28 cellular contexts compared by ENCODE assay signal in the genomic region with DNA sequence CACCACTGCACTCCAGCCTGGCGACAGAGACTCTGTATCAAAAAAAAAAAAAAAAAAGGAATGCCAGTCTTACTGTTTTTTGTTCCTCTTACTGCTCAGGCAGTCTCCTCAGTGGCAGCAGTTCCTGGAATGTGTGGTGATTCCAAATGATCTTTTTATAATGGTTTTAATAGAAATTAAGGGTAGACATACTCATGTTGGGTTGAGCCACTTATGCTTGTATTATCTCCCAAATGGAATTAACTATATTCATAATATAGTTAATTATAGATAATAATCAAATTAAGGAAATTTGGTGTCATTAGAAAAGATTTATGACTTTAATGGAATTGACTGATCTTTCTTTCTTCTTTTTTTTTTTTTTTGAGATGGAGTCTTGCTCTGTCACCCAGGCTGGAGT.
"Had no signal": no experiment of that assay in that cellular context is flagged by ENCODE, and none has a peak within 500 bp of the region (broad histone marks: within the 10 kb centered on the region; RNA-seq: fewer than 3 reads in every experiment).

No MANE protein-coding gene starts in this region.

- H3K27ac ChIP-seq: ascending aorta, breast epithelium, cardiac muscle cell, coronary artery, epithelial cell of prostate, esophagus squamous epithelium, gastroesophageal sphincter had no signal

- H3K27ac Mint-ChIP-seq: activated CD4-positive, alpha-beta memory T cell treated with anti-CD3 and anti-CD28 coated beads for 36 hours; activated CD4-positive, alpha-beta T cell treated with anti-CD3 and anti-CD28 coated beads for 36 hours; activated CD4-positive, alpha-beta T cell treated with anti-CD3 and anti-CD28 coated beads, Interleukin-2, amount 10 ng/mL, durations not matched to agents 24 days and 14 days; activated CD8-positive, alpha-beta memory T cell treated with anti-CD3 and anti-CD28 coated beads, Interleukin-2, amount 10 ng/mL, durations not matched to agents 7 days and 5 days; activated CD8-positive, alpha-beta T cell treated with anti-CD3 and anti-CD28 coated beads, Interleukin-2, amount 10 ng/mL, durations not matched to agents 7 days and 5 days; activated naive CD4-positive, alpha-beta T cell treated with anti-CD3 and anti-CD28 coated beads, Interleukin-2, amount 10 ng/mL, durations not matched to agents 7 days and 5 days; activated naive CD4-positive, alpha-beta T cell treated with anti-CD3 and anti-CD28 coated beads, Interleukin-2, amount 50 U/mL, for 72 hours; activated naive CD8-positive, alpha-beta T cell treated with anti-CD3 and anti-CD28 coated beads, Interleukin-2, amount 10 ng/mL, durations not matched to agents 7 days and 5 days; activated T-cell treated with anti-CD3 and anti-CD28 coated beads, Interleukin-2, amount 50 U/mL, for 72 hours; brain had no signal

- H3K9me3 Mint-ChIP-seq: activated naive CD4-positive, alpha-beta T cell treated with anti-CD3 and anti-CD28 coated beads, Interleukin-2, amount 50 U/mL, for 72 hours had no signal

- H3K36me3 ChIP-seq: ascending aorta, breast epithelium, cardiac muscle cell, esophagus squamous epithelium, gastroesophageal sphincter had no signal

- H3K4me1 ChIP-seq: ascending aorta, breast epithelium, esophagus squamous epithelium, gastroesophageal sphincter had no signal

- ATAC-seq: activated CD4-positive, alpha-beta T cell treated with anti-CD3 and anti-CD28 coated beads for 36 hours; activated CD8-positive, alpha-beta memory T cell treated with anti-CD3 and anti-CD28 coated beads, Interleukin-2, amount 10 ng/mL, durations not matched to agents 7 days and 5 days; activated CD8-positive, alpha-beta T cell treated with anti-CD3 and anti-CD28 coated beads, Interleukin-2, amount 10 ng/mL, durations not matched to agents 7 days and 5 days; activated naive CD4-positive, alpha-beta T cell treated with anti-CD3 and anti-CD28 coated beads, Interleukin-2, amount 50 U/mL, for 72 hours; activated T-cell treated with anti-CD3 and anti-CD28 coated beads, Interleukin-2, amount 50 U/mL, for 72 hours; gastroesophageal sphincter had no signal

- H3K27me3 Mint-ChIP-seq: activated CD4-positive, alpha-beta memory T cell treated with anti-CD3 and anti-CD28 coated beads for 36 hours; activated CD4-positive, alpha-beta T cell treated with anti-CD3 and anti-CD28 coated beads for 36 hours; activated CD4-positive, alpha-beta T cell treated with anti-CD3 and anti-CD28 coated beads, Interleukin-2, amount 10 ng/mL, durations not matched to agents 24 days and 14 days; activated CD8-positive, alpha-beta memory T cell treated with anti-CD3 and anti-CD28 coated beads, Interleukin-2, amount 10 ng/mL, durations not matched to agents 7 days and 5 days; activated naive CD4-positive, alpha-beta T cell treated with anti-CD3 and anti-CD28 coated beads, Interleukin-2, amount 10 ng/mL, durations not matched to agents 7 days and 5 days; activated naive CD8-positive, alpha-beta T cell treated with anti-CD3 and anti-CD28 coated beads, Interleukin-2, amount 10 ng/mL, durations not matched to agents 7 days and 5 days had no signal

- DNase-seq: activated CD4-positive, alpha-beta memory T cell treated with anti-CD3 and anti-CD28 coated beads for 36 hours; activated CD4-positive, alpha-beta T cell treated with anti-CD3 and anti-CD28 coated beads for 36 hours; activated CD4-positive, alpha-beta T cell treated with anti-CD3 and anti-CD28 coated beads, Interleukin-2, amount 10 ng/mL, durations not matched to agents 24 days and 14 days; activated CD4-positive, CD25-positive, alpha-beta regulatory T cell; activated CD4-positive, CD25-positive, alpha-beta regulatory T cell treated with anti-CD3 and anti-CD28 coated beads, Interleukin-2, amount 50 U/mL, for 72 hours; activated CD8-positive, alpha-beta memory T cell treated with anti-CD3 and anti-CD28 coated beads, Interleukin-2, amount 10 ng/mL, durations not matched to agents 7 days and 5 days; activated CD8-positive, alpha-beta memory T cell treated with anti-CD3 and anti-CD28 coated beads, Interleukin-2, amount 50 U/mL, for 4 hours; activated CD8-positive, alpha-beta T cell treated with anti-CD3 and anti-CD28 coated beads, Interleukin-2, amount 10 ng/mL, durations not matched to agents 7 days and 5 days; activated gamma-delta T cell; activated naive CD4-positive, alpha-beta T cell; activated naive CD4-positive, alpha-beta T cell treated with anti-CD3 and anti-CD28 coated beads, Interleukin-2, amount 10 ng/mL, durations not matched to agents 7 days and 5 days; activated naive CD8-positive, alpha-beta T cell treated with anti-CD3 and anti-CD28 coated beads, Interleukin-2, amount 10 ng/mL, durations not matched to agents 7 days and 5 days; activated T-cell treated with anti-CD3 and anti-CD28 coated beads, Interleukin-2, amount 50 U/mL, for 1 hour; activated T-cell treated with anti-CD3 and anti-CD28 coated beads, Interleukin-2, amount 50 U/mL, for 72 hours; central memory CD4-positive, alpha-beta T cell; dermis blood vessel endothelial cell; effector CD4-positive, alpha-beta T cell; esophagus squamous epithelium; foreskin melanocyte; T-helper 2 cell had no signal

- H3K4me3 ChIP-seq: ascending aorta, breast epithelium, cardiac muscle cell, coronary artery, esophagus squamous epithelium, gastroesophageal sphincter had no signal

- H3K9me3 ChIP-seq: breast epithelium, esophagus squamous epithelium had no signal

- H3K4me3 Mint-ChIP-seq: activated CD4-positive, alpha-beta memory T cell treated with anti-CD3 and anti-CD28 coated beads for 36 hours; activated CD4-positive, alpha-beta T cell treated with anti-CD3 and anti-CD28 coated beads for 36 hours; activated CD4-positive, alpha-beta T cell treated with anti-CD3 and anti-CD28 coated beads, Interleukin-2, amount 10 ng/mL, durations not matched to agents 24 days and 14 days; activated CD8-positive, alpha-beta memory T cell treated with anti-CD3 and anti-CD28 coated beads, Interleukin-2, amount 10 ng/mL, durations not matched to agents 7 days and 5 days; activated CD8-positive, alpha-beta T cell treated with anti-CD3 and anti-CD28 coated beads, Interleukin-2, amount 10 ng/mL, durations not matched to agents 7 days and 5 days; activated naive CD4-positive, alpha-beta T cell treated with anti-CD3 and anti-CD28 coated beads, Interleukin-2, amount 10 ng/mL, durations not matched to agents 7 days and 5 days; activated naive CD8-positive, alpha-beta T cell treated with anti-CD3 and anti-CD28 coated beads, Interleukin-2, amount 10 ng/mL, durations not matched to agents 7 days and 5 days; activated T-cell treated with anti-CD3 and anti-CD28 coated beads, Interleukin-2, amount 50 U/mL, for 72 hours; brain had no signal

- H3K27me3 ChIP-seq: ascending aorta, breast epithelium, cardiac muscle cell, esophagus squamous epithelium, gastroesophageal sphincter had no signal
